ENCODE assay signal across 8 cellular contexts in genomic region chr3:16319307-16319706, GRCh38. TPM values are rescaled to one million over a fixed set of nuclear protein-coding genes. Genes with fewer than 3 reads are reported as not detected.
DNase-seq lines count a peak whose midpoint lies in the region; ATAC-seq, FAIRE-seq and TF ChIP-seq lines count a peak whose summit lies in the region.

No MANE protein-coding gene starts in this region.

- H3K36me3 ChIP-seq in H7 (replicated peaks; ENCODE audit: control insufficient read depth, insufficient read depth, low read length): peaks cover 2% of the 10 kb centered on the region
- H3K36me3 ChIP-seq in astrocyte (ENCODE audit: insufficient read depth, low read length): peaks cover 15% of the 10 kb centered on the region
- H3K36me3 ChIP-seq in psoas muscle (ENCODE audit: insufficient read depth in 1 of 2, low read depth in 1 of 2): peaks cover 0 to 59% of the 10 kb centered on the region in 2 donors
- H3K36me3 ChIP-seq in Caco-2 (ENCODE audit: control insufficient read depth, insufficient read depth, low read length): peaks cover 2% of the 10 kb centered on the region

- no peak overlapping the region for H3K4me3 ChIP-seq in H7 (ENCODE audit: insufficient read depth, low read depth, low read length)
- H3K4me3 ChIP-seq in astrocyte (ENCODE audit: insufficient read depth, low read depth, low read length): no peak overlapping the region
- no peak overlapping the region for H3K4me3 ChIP-seq in psoas muscle
- no peak overlapping the region for H3K4me3 ChIP-seq in Caco-2 (ENCODE audit: low read depth, low read length)

- H3K4me2 ChIP-seq in astrocyte (ENCODE audit: low read length): no peak overlapping the region

- BruUV-seq in Caco-2 (replicated peaks; lab: Mats Ljungman, UMichigan): no TSS peak

- no peak for FAIRE-seq in astrocyte (lab: Jason Lieb, UNC)

- TF ChIP-seq CTCF in astrocyte (IDR thresholded peaks at IDR 0.05; ENCODE audit: insufficient read depth, low read depth, low read length) (peak; percentile 31), psoas muscle (IDR thresholded peaks at IDR 0.05) (peak; percentile 16), Caco-2 (IDR thresholded peaks at IDR 0.05; ENCODE audit: insufficient read depth in 1 of 2, low read depth in 1 of 2, low read length in 1 of 2, severe bottlenecking in 1 of 2, unreplicated experiment in 1 of 2) (peak in 1 of 2 experiments; percentile 34)

- H3K9me3 ChIP-seq in astrocyte (ENCODE audit: insufficient read depth, low read depth, low read length) (no peaks in the 10 kb centered on the region), psoas muscle (no peaks in the 10 kb centered on the region), Caco-2 (no peaks in the 10 kb centered on the region)

- no peaks in the 10 kb centered on the region for H3K79me2 ChIP-seq in astrocyte (ENCODE audit: insufficient read depth, low read length)

- H3K4me1 ChIP-seq in astrocyte (ENCODE audit: insufficient read depth, low read length): no peaks in the 10 kb centered on the region
- H3K4me1 ChIP-seq in psoas muscle: no peaks in the 10 kb centered on the region
- peaks cover 22% of the 10 kb centered on the region for H3K4me1 ChIP-seq in Caco-2

- POLR2A ChIA-PET in Caco-2 (lab: Charles Lee): no interaction called here

- H3K9ac ChIP-seq in astrocyte (ENCODE audit: low read length): no peak overlapping the region

- 63 to 72% (median 67%) methylated on average over 4 of the region's 4 CpGs for WGBS in psoas muscle, 3 donors

- H3K4me3 Mint-ChIP-seq in T-helper 1 cell treated with Interleukin-12 subunit alpha and Interleukin-12 subunit beta and Interleukin-4 antibody, amounts not matched to agents 30 μg/mL and 1 μg/mL, for 36 hours: no peak overlapping the region
- no peak overlapping the region for H3K4me3 Mint-ChIP-seq in astrocyte (ENCODE audit: unreplicated experiment)
- H3K4me3 Mint-ChIP-seq in Caco-2 (ENCODE audit: unreplicated experiment): no peak overlapping the region

- H4K20me1 ChIP-seq in astrocyte (ENCODE audit: insufficient read depth, low read length): peaks cover 11% of the 10 kb centered on the region

- DNase-seq in H7 (peak; percentile 81), astrocyte (ENCODE audit: low read depth) (no peak), psoas muscle (no peak), Caco-2 (no peak), DMS153 (lab: John Stamatoyannopoulos, UW) (no peak), Right ventricle myocardium inferior (ENCODE audit: missing footprints) (no peak)

- H3K9me3 Mint-ChIP-seq in T-helper 1 cell treated with Interleukin-12 subunit alpha and Interleukin-12 subunit beta and Interleukin-4 antibody, amounts not matched to agents 30 μg/mL and 1 μg/mL, for 36 hours: no peaks in the 10 kb centered on the region
- H3K9me3 Mint-ChIP-seq in astrocyte (ENCODE audit: unreplicated experiment) (no peaks in the 10 kb centered on the region), Caco-2 (ENCODE audit: unreplicated experiment) (no peaks in the 10 kb centered on the region)

- H3K27ac ChIP-seq in astrocyte (ENCODE audit: low read depth, low read length) (no peak overlapping the region), psoas muscle (no peak overlapping the region)

- H3K27me3 ChIP-seq in H7 (ENCODE audit: control insufficient read depth, insufficient read depth, low read length) (no peaks in the 10 kb centered on the region), astrocyte (ENCODE audit: insufficient read depth, low read length) (no peaks in the 10 kb centered on the region), psoas muscle (ENCODE audit: insufficient read depth in 3 of 3, low read length in 2 of 3) (no peaks in the 10 kb centered on the region), Caco-2 (replicated peaks; ENCODE audit: control insufficient read depth, insufficient read depth, low read length) (no peaks in the 10 kb centered on the region)

- CTCF ChIA-PET in Caco-2 (lab: Charles Lee): interaction anchor here (0.5 kb wide), 1 partner anchor 51 kb away, joined by 3 read pairs; no protein-coding TSS in a partner anchor

- peaks cover 64% of the 10 kb centered on the region for H3K36me3 Mint-ChIP-seq in T-helper 1 cell treated with Interleukin-12 subunit alpha and Interleukin-12 subunit beta and Interleukin-4 antibody, amounts not matched to agents 30 μg/mL and 1 μg/mL, for 36 hours (ENCODE audit: low read depth)
- peaks cover 36% of the 10 kb centered on the region for H3K36me3 Mint-ChIP-seq in astrocyte (ENCODE audit: low read depth, unreplicated experiment)
- H3K36me3 Mint-ChIP-seq in Caco-2 (ENCODE audit: insufficient read depth, unreplicated experiment): peaks cover 35% of the 10 kb centered on the region

- no peak overlapping the region for H2AFZ ChIP-seq in astrocyte (ENCODE audit: low read depth, low read length)

- H3K27ac Mint-ChIP-seq in T-helper 1 cell treated with Interleukin-12 subunit alpha and Interleukin-12 subunit beta and Interleukin-4 antibody, amounts not matched to agents 30 μg/mL and 1 μg/mL, for 36 hours: peak overlapping the region; percentile 86
- no peak overlapping the region for H3K27ac Mint-ChIP-seq in astrocyte (ENCODE audit: unreplicated experiment)
- H3K27ac Mint-ChIP-seq in Caco-2 (ENCODE audit: unreplicated experiment): no peak overlapping the region

- H3K4me1 Mint-ChIP-seq in T-helper 1 cell treated with Interleukin-12 subunit alpha and Interleukin-12 subunit beta and Interleukin-4 antibody, amounts not matched to agents 30 μg/mL and 1 μg/mL, for 36 hours (ENCODE audit: low read depth): peaks cover 62% of the 10 kb centered on the region
- peaks cover 1% of the 10 kb centered on the region for H3K4me1 Mint-ChIP-seq in astrocyte (ENCODE audit: low read depth, unreplicated experiment)
- H3K4me1 Mint-ChIP-seq in Caco-2 (ENCODE audit: low read depth, unreplicated experiment): no peaks in the 10 kb centered on the region

- peak in 3 of 4 donors; percentile 49 to 68 (median 64) for ATAC-seq in psoas muscle
- ATAC-seq in GM21447 (IDR thresholded peaks at IDR 0.05; ENCODE audit: unreplicated experiment): no peak
- no peak for ATAC-seq in Right ventricle myocardium inferior

- intact Hi-C loops in psoas muscle (cut with DNase I) (no loop called here), Caco-2 (cut with micrococcal nuclease; ENCODE audit: unreplicated experiment) (no loop called here), Right ventricle myocardium inferior (cut with DNase I) (no loop called here)

- H3K27me3 Mint-ChIP-seq in T-helper 1 cell treated with Interleukin-12 subunit alpha and Interleukin-12 subunit beta and Interleukin-4 antibody, amounts not matched to agents 30 μg/mL and 1 μg/mL, for 36 hours (ENCODE audit: low read depth): no peaks in the 10 kb centered on the region
- H3K27me3 Mint-ChIP-seq in astrocyte (ENCODE audit: low read depth, unreplicated experiment) (no peaks in the 10 kb centered on the region), Caco-2 (ENCODE audit: insufficient read depth, unreplicated experiment) (no peaks in the 10 kb centered on the region)

RNA-seq across cellular contexts. Expression of gene OXNAD1, which starts 54.3 kb away (rescaled TPM):
- 28.4 and 29.0 TPM in 2 replicates for total RNA-seq in H7 (2014; rRNA removed; shearing (Covaris generic))
- 10.5 and 10.6 TPM in 2 replicates for total RNA-seq in astrocyte
- total RNA-seq in psoas muscle: 10 to 100 TPM in 2 of 4 donors, 1 to 10 TPM in 2; 5.4 to 15.5 (median 9.0) TPM
- 10 to 100 TPM in 2 of 3 donors, 1 to 10 TPM in 1; 8.2 to 24.4 (median 11.9) TPM for polyA plus RNA-seq in psoas muscle
- total RNA-seq in Caco-2 (2022): 20.0 and 22.9 TPM in 2 replicates
- total RNA-seq in Right ventricle myocardium inferior: 17.2 TPM

RNA-seq across cellular contexts. Expression of gene DPH3, which starts 54.6 kb away (rescaled TPM):
- 9.7 and 15.0 TPM in 2 replicates for total RNA-seq in H7 (2014; rRNA removed; shearing (Covaris generic))
- total RNA-seq in astrocyte: 55.3 and 61.5 TPM in 2 replicates
- 10 to 100 TPM; 23.5 to 53.3 (median 43.3) TPM for total RNA-seq in psoas muscle
- polyA plus RNA-seq in psoas muscle: 100 to 1,000 TPM in 1 of 3 donors, 10 to 100 TPM in 2; 33.4 to 108 (median 76.9) TPM
- 25.6 and 30.0 TPM in 2 replicates for total RNA-seq in Caco-2 (2022)
- 20.5 TPM for total RNA-seq in Right ventricle myocardium inferior

Comparison
In these comparisons a context has a peak if more than half of its experiments do, and no peak if none do; other contexts are left out.
1. ATAC-seq: peak in psoas muscle (3 of 4); none in GM21447 (single experiment) and Right ventricle myocardium inferior (single experiment).